Comparison of ENCODE assay signal across 8 cellular contexts in genomic region chr11:130636672-130637463, GRCh38.
A peak's percentile ranks its signal among the peaks of the same experiment; 100 is the strongest.
DNase-seq lines count a peak whose midpoint lies in the region; ATAC-seq and TF ChIP-seq lines count a peak whose summit lies in the region.

No MANE protein-coding gene starts in this region.

- intact Hi-C loops in OCI-LY7 (cut with micrococcal nuclease; ENCODE audit: unreplicated experiment) (no loop called here), cardiac septum (cut with DNase I) (no loop called here)

- POLR2A ChIA-PET in AG04450 (lab: Yijun Ruan, JAX) (interaction anchor here (0.8 to 1.0 kb wide), 2 partner anchors 115 to 145 kb away, joined by 3 read pairs; no protein-coding TSS in a partner anchor), OCI-LY7 (lab: Charles Lee) (interaction anchor here (1.4 kb wide), 1 partner anchor 16 kb away, joined by 3 read pairs; no protein-coding TSS in a partner anchor)

- no peaks in the 10 kb centered on the region for H3K27me3 ChIP-seq in AG04450 (ENCODE audit: control insufficient read depth, insufficient read depth, low read length)
- no peaks in the 10 kb centered on the region for H3K27me3 ChIP-seq in MG63

- CTCF ChIA-PET in AG04450 (lab: Charles Lee) = interaction anchor here (0.7 to 1.5 kb wide), 4 partner anchors 10 to 225 kb away, joined by 3 to 8 read pairs (median 4); no protein-coding TSS in a partner anchor
- CTCF ChIA-PET in OCI-LY7 (lab: Charles Lee; ENCODE audit: unreplicated experiment) = no interaction called here

- BruUV-seq in OCI-LY7 (replicated peaks; lab: Mats Ljungman, UMichigan) = no TSS peak

- H3K79me2 ChIP-seq in OCI-LY7 (ENCODE audit: insufficient read depth, low read depth, low read length) = no peaks in the 10 kb centered on the region

- no peak overlapping the region for H3K4me3 ChIP-seq in AG04450 (ENCODE audit: low read depth, low read length)
- no peak overlapping the region for H3K4me3 ChIP-seq in MG63
- H3K4me3 ChIP-seq in epithelial cell of proximal tubule (ENCODE audit: low read depth, low read length) = no peak overlapping the region
- H3K4me3 ChIP-seq in OCI-LY7 (ENCODE audit: low read depth, low read length, poor library complexity, severe bottlenecking) = no peak overlapping the region

- H3K27ac ChIP-seq in AG04450 (ENCODE audit: low read depth, low read length) = peak overlapping the region; percentile 11
- no peak overlapping the region for H3K27ac ChIP-seq in OCI-LY7 (ENCODE audit: low read depth, low read length, poor library complexity, severe bottlenecking)

- no peaks in the 10 kb centered on the region for H3K36me3 ChIP-seq in MG63
- H3K36me3 ChIP-seq in OCI-LY7 (ENCODE audit: insufficient read depth, low read length) = no peaks in the 10 kb centered on the region

- ATAC-seq in GM21576 (IDR thresholded peaks at IDR 0.05; ENCODE audit: unreplicated experiment) = peak; percentile 70
- no peak for ATAC-seq in GM21367 (IDR thresholded peaks at IDR 0.05; ENCODE audit: unreplicated experiment)

- H2AFZ ChIP-seq in OCI-LY7 (ENCODE audit: low read length) = no peak overlapping the region

- H3K4me2 ChIP-seq in OCI-LY7 (ENCODE audit: low read length) = no peak overlapping the region

- TF ChIP-seq CTCF in AG04450 (IDR thresholded peaks at IDR 0.05; ENCODE audit: low read depth, low read length) (no peak), epithelial cell of proximal tubule (conservative IDR thresholded peaks at IDR 0.05; ENCODE audit: low read depth, low read length) (no peak), OCI-LY7 (conservative IDR thresholded peaks at IDR 0.05; ENCODE audit: low read length) (no peak)

- H3K9me3 ChIP-seq in AG04450 (ENCODE audit: control insufficient read depth, insufficient read depth, low read length) (no peaks in the 10 kb centered on the region), MG63 (no peaks in the 10 kb centered on the region), OCI-LY7 (ENCODE audit: low read length) (no peaks in the 10 kb centered on the region)

- no peaks in the 10 kb centered on the region for H4K20me1 ChIP-seq in OCI-LY7 (ENCODE audit: insufficient read depth, low read length)

- no peaks in the 10 kb centered on the region for H3K4me1 ChIP-seq in OCI-LY7 (ENCODE audit: insufficient read depth, low read length, poor library complexity, severe bottlenecking)

- DNase-seq in AG04450 (ENCODE audit: low read depth, low spot score) (no peak), MG63 (peak; percentile 63), epithelial cell of proximal tubule (ENCODE audit: low read depth) (peak; percentile 97), OCI-LY7 (ENCODE audit: low spot score) (no peak), NCI-H128 (lab: John Stamatoyannopoulos, UW; ENCODE audit: unreplicated experiment) (no peak), cardiac septum (ENCODE audit: low spot score) (no peak)

- H3K9me2 ChIP-seq in OCI-LY7 (ENCODE audit: insufficient read depth, low read length) = no peaks in the 10 kb centered on the region

Comparison
In these comparisons a context has a peak if more than half of its experiments do, and no peak if none do; other contexts are left out.
1. DNase-seq: peak in MG63 (single experiment) and epithelial cell of proximal tubule (single experiment); none in AG04450 (single experiment), OCI-LY7 (single experiment), NCI-H128 (single experiment) and cardiac septum (single experiment).